In genomic region chr11:44566559-44566949, GRCh38 we compare ENCODE assay signal across 10 cellular contexts. TPM values are rescaled to one million over a fixed set of nuclear protein-coding genes. Genes with fewer than 3 reads are reported as not detected.
DNase-seq lines count a peak whose midpoint lies in the region; ATAC-seq and TF ChIP-seq lines count a peak whose summit lies in the region.
"Had no signal": no experiment of that assay in that cellular context is flagged by ENCODE, and none has a peak within 500 bp of the region (broad histone marks: within the 10 kb centered on the region; RNA-seq: fewer than 3 reads in every experiment).

No MANE protein-coding gene starts in this region.

- no peak overlapping the region for H3K27ac Mint-ChIP-seq in nephron progenitor cell

- in situ Hi-C loops in mammary epithelial cell (cut with MboI; ENCODE audit: low sequenced_read_pairs in 2 of 2): no loop called here

- H3K4me3 ChIP-seq in MG63 (peak overlapping the region; percentile 56), mammary epithelial cell (replicated peaks in 1 of 3; ENCODE audit: insufficient read depth in 1 of 3, low read depth in 2 of 3, low read length in 3 of 3) (peak overlapping the region; percentile 40 to 83 (median 69))

- H3K27me3 ChIP-seq in MG63 (no peaks in the 10 kb centered on the region), mammary epithelial cell (ENCODE audit: insufficient read depth, low read length) (no peaks in the 10 kb centered on the region)

- BruUV-seq in mammary epithelial cell (replicated peaks; lab: Mats Ljungman, UMichigan): no TSS peak

- no peak overlapping the region for H2AFZ ChIP-seq in mammary epithelial cell (ENCODE audit: low read depth, low read length)

- DNase-seq in COLO668 (lab: John Stamatoyannopoulos, UW; ENCODE audit: unreplicated experiment) (peak; percentile 11), MG63 (no peak), mammary epithelial cell (no peak), nephron progenitor cell (no peak), anterior cingulate cortex (lab: John Stamatoyannopoulos, UW) (no peak)
- no peak for DNase-seq in stimulated activated CD4-positive, alpha-beta T cell treated with anti-CD3 and anti-CD28 coated beads, Interleukin-4, amount 100 ng/mL, for 4 hours
- DNase-seq in stimulated activated CD4-positive, alpha-beta T cell treated with anti-CD3 and anti-CD28 coated beads, Interleukin-4, amount 100 ng/mL, for 1 hour: no peak
- DNase-seq: mucosa of descending colon, MV-4-11 had no signal

- no peak for TF ChIP-seq CTCF in mammary epithelial cell (conservative IDR thresholded peaks at IDR 0.05 in 1 of 2, IDR thresholded peaks at IDR 0.05 in 1 of 2; ENCODE audit: extremely low read depth in 1 of 2, insufficient read depth in 1 of 2, low read depth in 1 of 2, low read length in 2 of 2)
- TF ChIP-seq CTCF in nephron progenitor cell (IDR thresholded peaks at IDR 0.05): no peak

- H3K27ac ChIP-seq in mammary epithelial cell (ENCODE audit: insufficient read depth, low read depth, low read length): peak overlapping the region; percentile 57

- H3K4me1 Mint-ChIP-seq in nephron progenitor cell: peaks cover 46% of the 10 kb centered on the region

- no peaks in the 10 kb centered on the region for H3K9me3 Mint-ChIP-seq in nephron progenitor cell

- no peaks in the 10 kb centered on the region for H3K36me3 Mint-ChIP-seq in nephron progenitor cell (ENCODE audit: low read depth)

- CTCF ChIA-PET in mammary epithelial cell (lab: Charles Lee; ENCODE audit: low non-redundant PET): no interaction called here

- dilution Hi-C loops in mammary epithelial cell (cut with HindIII; ENCODE audit: low sequenced_read_pairs): no loop called here

- peaks cover 77% of the 10 kb centered on the region for H3K4me1 ChIP-seq in mammary epithelial cell (ENCODE audit: insufficient read depth, low read length)

- H3K4me3 Mint-ChIP-seq in nephron progenitor cell: peak overlapping the region; percentile 23

- peak overlapping the region; percentile 73 for H3K9ac ChIP-seq in mammary epithelial cell (ENCODE audit: insufficient read depth, low read length)

- no peaks in the 10 kb centered on the region for H4K20me1 ChIP-seq in mammary epithelial cell (ENCODE audit: insufficient read depth, low read length)

- intact Hi-C loops in mammary epithelial cell (cut with micrococcal nuclease): loop anchor here (10.0 kb wide), 2 partner anchors 158 to 538 kb away; partner anchors contain the start of gene TSPAN18

- WGBS in mammary epithelial cell (ENCODE audit: low coverage, missing lambda C conversion rate): 100% methylated on average over 1 of the region's 1 CpG

- H3K9me3 ChIP-seq in MG63 (no peaks in the 10 kb centered on the region), mammary epithelial cell (replicated peaks; ENCODE audit: insufficient read depth, low read length) (no peaks in the 10 kb centered on the region)
- H3K9me3 ChIP-seq: mucosa of descending colon had no signal

- peaks cover 54% of the 10 kb centered on the region for H3K79me2 ChIP-seq in mammary epithelial cell (ENCODE audit: insufficient read depth, low read length)

- H3K36me3 ChIP-seq in MG63: no peaks in the 10 kb centered on the region; the same call in 1 of the 2 replicates
- no peaks in the 10 kb centered on the region for H3K36me3 ChIP-seq in mammary epithelial cell (ENCODE audit: insufficient read depth, low read length)

- H3K4me2 ChIP-seq in mammary epithelial cell (ENCODE audit: insufficient read depth, low read depth, low read length): peak overlapping the region; percentile 83

- no peak for ATAC-seq in HG02571 (IDR thresholded peaks at IDR 0.05; ENCODE audit: unreplicated experiment)

- H3K27me3 Mint-ChIP-seq in nephron progenitor cell (ENCODE audit: low read depth, poor library complexity): peaks cover 36% of the 10 kb centered on the region

RNA-seq across cellular contexts. Expression of gene CD82, which starts 1.1 kb away (rescaled TPM):
- total RNA-seq in MG63 (2014; rRNA removed; shearing (Covaris generic); ENCODE audit: low replicate concordance): 34.5 and 61.3 TPM in 2 replicates
- total RNA-seq in mammary epithelial cell: 100 to 1,000 TPM in 1 of 2 donors, 10 to 100 TPM in 1; 38.8 to 309 TPM
- polyA plus RNA-seq in mammary epithelial cell: 232 TPM
- 109 TPM for polyA minus RNA-seq in mammary epithelial cell
